ENCODE assay signal across 22 cellular contexts in genomic region chr11:45828996-45829395, GRCh38.
"Had no signal": no experiment of that assay in that cellular context is flagged by ENCODE, and none has a peak within 500 bp of the region (broad histone marks: within the 10 kb centered on the region; RNA-seq: fewer than 3 reads in every experiment).

No MANE protein-coding gene starts in this region.

- DNase-seq: islet precursor cell; left ventricle myocardium inferior; mesendoderm; naive B cell; natural killer cell; nephron progenitor cell; occipital lobe; psoas muscle; right lobe of liver; stimulated activated CD4-positive, alpha-beta T cell treated with anti-CD3 and anti-CD28 coated beads, Interleukin-1b, Interleukin-23, amount 100 ng/mL, for 48 hours; stimulated activated CD4-positive, alpha-beta T cell treated with anti-CD3 and anti-CD28 coated beads, Interleukin-2, amount 100 ng/mL, for 48 hours; stimulated activated CD4-positive, alpha-beta T cell treated with anti-CD3 and anti-CD28 coated beads, Interleukin-4, amount 100 ng/mL, for 4 hours; stimulated activated naive CD4-positive, alpha-beta T cell; substantia nigra; uterus had no signal

- H3K4me3 ChIP-seq: left ventricle myocardium inferior, lung, neural progenitor cell, psoas muscle, right atrium auricular region, right lobe of liver, smooth muscle cell, tibial nerve, uterus had no signal

- H3K9me3 ChIP-seq: left ventricle myocardium inferior, neutrophil, psoas muscle, right lobe of liver, uterus had no signal

- H3K9ac ChIP-seq: neural progenitor cell, parathyroid adenoma had no signal

- H3K27me3 ChIP-seq: neural progenitor cell, right atrium auricular region, right lobe of liver, tibial nerve, uterus had no signal

- H3K36me3 ChIP-seq: left ventricle myocardium inferior, neural progenitor cell, neutrophil, right atrium auricular region, right lobe of liver, tibial nerve, uterus had no signal

- H3K4me1 ChIP-seq: left ventricle myocardium inferior, neural progenitor cell, parathyroid adenoma, uterus had no signal
